Comparison of ENCODE assay signal across 8 cellular contexts in genomic region chr1:67674260-67675011, GRCh38. TPM values are rescaled to one million over a fixed set of nuclear protein-coding genes. Genes with fewer than 3 reads are reported as not detected.
DNase-seq lines count a peak whose midpoint lies in the region; ATAC-seq and TF ChIP-seq lines count a peak whose summit lies in the region.

No MANE protein-coding gene starts in this region.

- intact Hi-C loops in breast epithelium (cut with DNase I; ENCODE audit: low total_unique reads) (no loop called here), MCF 10A (cut with micrococcal nuclease) (no loop called here), OCI-LY7 (cut with micrococcal nuclease; ENCODE audit: unreplicated experiment) (loop anchor here (1.0 to 2.0 kb wide), 2 partner anchors 9 to 62 kb away; no protein-coding TSS in a partner anchor), right lobe of liver (cut with DNase I) (no loop called here)

- H3K4me3 ChIP-seq in breast epithelium, result no peak overlapping the region
- H3K4me3 ChIP-seq in OCI-LY7 (ENCODE audit: low read depth, low read length, poor library complexity, severe bottlenecking), result peak overlapping the region; percentile 20
- no peak overlapping the region for H3K4me3 ChIP-seq in right lobe of liver

- BruUV-seq in MCF 10A (replicated peaks; lab: Mats Ljungman, UMichigan) (no TSS peak), OCI-LY7 (replicated peaks; lab: Mats Ljungman, UMichigan) (no TSS peak)

- 41% methylated on average over 4 of the region's 4 CpGs for WGBS in right lobe of liver (ENCODE audit: insufficient coverage, low coverage, low lambda C conversion rate, missing lambda C conversion rate)

- no peaks in the 10 kb centered on the region for H3K27me3 Mint-ChIP-seq in MCF 10A (ENCODE audit: insufficient read depth, unreplicated experiment)
- H3K27me3 Mint-ChIP-seq in activated naive CD8-positive, alpha-beta T cell treated with anti-CD3 and anti-CD28 coated beads, Interleukin-2, amount 50 U/mL, for 24 hours, result peaks cover 12% of the 10 kb centered on the region
- H3K27me3 Mint-ChIP-seq in chondrocyte (ENCODE audit: low read depth), result no peaks in the 10 kb centered on the region

- no peak for TF ChIP-seq POLR2A in breast epithelium (IDR thresholded peaks at IDR 0.05)
- no peak for TF ChIP-seq POLR2A in right lobe of liver (IDR thresholded peaks at IDR 0.05)

- H3K27ac ChIP-seq in breast epithelium (peak overlapping the region; percentile 42 to 58), OCI-LY7 (ENCODE audit: low read depth, low read length, poor library complexity, severe bottlenecking) (peak overlapping the region; percentile 85), right lobe of liver (no peak overlapping the region)

- H3K27ac Mint-ChIP-seq in MCF 10A (ENCODE audit: low read depth, unreplicated experiment), result no peak overlapping the region
- no peak overlapping the region for H3K27ac Mint-ChIP-seq in activated naive CD8-positive, alpha-beta T cell treated with anti-CD3 and anti-CD28 coated beads, Interleukin-2, amount 50 U/mL, for 24 hours
- H3K27ac Mint-ChIP-seq in chondrocyte (ENCODE audit: unreplicated experiment), result no peak overlapping the region

- peak in 1 of 2 donors; percentile 30 for DNase-seq in breast epithelium (ENCODE audit: low spot score in 2 of 2)
- no peak for DNase-seq in MCF 10A (ENCODE audit: unreplicated experiment)
- DNase-seq in OCI-LY7 (ENCODE audit: low spot score), result peak; percentile 77
- peak; percentile 30 for DNase-seq in activated naive CD8-positive, alpha-beta T cell treated with anti-CD3 and anti-CD28 coated beads, Interleukin-2, amount 50 U/mL, for 24 hours
- no peak for DNase-seq in right lobe of liver
- no peak for DNase-seq in GM10248 (ENCODE audit: extremely low spot score)
- no peak for DNase-seq in chondrocyte (ENCODE audit: low spot score)

- H3K9me2 ChIP-seq in OCI-LY7 (ENCODE audit: insufficient read depth, low read length), result no peaks in the 10 kb centered on the region

- no peaks in the 10 kb centered on the region for H4K20me1 ChIP-seq in OCI-LY7 (ENCODE audit: insufficient read depth, low read length)

- POLR2A ChIA-PET in MCF 10A (lab: Yijun Ruan, JAX) (interaction anchor here (0.9 to 2.2 kb wide), 3 partner anchors 11 to 108 kb away, joined by 3 to 7 read pairs (median 4); no protein-coding TSS in a partner anchor), OCI-LY7 (lab: Charles Lee) (interaction anchor here (0.7 to 5.4 kb wide), 17 partner anchors 11 to 821 kb away, joined by 3 to 89 read pairs (median 3); partner anchors contain the start of gene GADD45A), GM10248 (lab: Yijun Ruan, JAX) (interaction anchor here (3.7 kb wide), 1 partner anchor 11 kb away, joined by 14 read pairs; the partner anchor contains the start of gene GADD45A)

- no peaks in the 10 kb centered on the region for H3K36me3 ChIP-seq in breast epithelium
- no peaks in the 10 kb centered on the region for H3K36me3 ChIP-seq in OCI-LY7 (ENCODE audit: insufficient read depth, low read length)
- H3K36me3 ChIP-seq in right lobe of liver, result no peaks in the 10 kb centered on the region

- H3K9me3 ChIP-seq in breast epithelium (no peaks in the 10 kb centered on the region), OCI-LY7 (ENCODE audit: low read length) (no peaks in the 10 kb centered on the region), right lobe of liver (no peaks in the 10 kb centered on the region)

- peak overlapping the region; percentile 68 for H3K4me2 ChIP-seq in OCI-LY7 (ENCODE audit: low read length)

- peak; percentile 72 for ATAC-seq in activated naive CD8-positive, alpha-beta T cell treated with anti-CD3 and anti-CD28 coated beads, Interleukin-2, amount 50 U/mL, for 24 hours
- ATAC-seq in right lobe of liver (peak in 3 of 4 donors; percentile 19 to 53 (median 36)), GM21526 (IDR thresholded peaks at IDR 0.05; ENCODE audit: low FRiP score, unreplicated experiment) (no peak)

- H3K36me3 Mint-ChIP-seq in MCF 10A (ENCODE audit: insufficient read depth, unreplicated experiment) (no peaks in the 10 kb centered on the region), chondrocyte (ENCODE audit: low read depth) (no peaks in the 10 kb centered on the region)
- H3K36me3 Mint-ChIP-seq in activated naive CD8-positive, alpha-beta T cell treated with anti-CD3 and anti-CD28 coated beads, Interleukin-2, amount 50 U/mL, for 24 hours (ENCODE audit: low read depth), result no peaks in the 10 kb centered on the region

- no peaks in the 10 kb centered on the region for H3K9me3 Mint-ChIP-seq in MCF 10A (ENCODE audit: unreplicated experiment)
- no peaks in the 10 kb centered on the region for H3K9me3 Mint-ChIP-seq in activated naive CD8-positive, alpha-beta T cell treated with anti-CD3 and anti-CD28 coated beads, Interleukin-2, amount 50 U/mL, for 24 hours
- H3K9me3 Mint-ChIP-seq in chondrocyte (ENCODE audit: low read depth), result no peaks in the 10 kb centered on the region

- TF ChIP-seq CTCF in breast epithelium (IDR thresholded peaks at IDR 0.05), result no peak
- TF ChIP-seq CTCF in MCF 10A (IDR thresholded peaks at IDR 0.05; ENCODE audit: unreplicated experiment), result no peak
- no peak for TF ChIP-seq CTCF in OCI-LY7 (conservative IDR thresholded peaks at IDR 0.05; ENCODE audit: low read length)
- no peak for TF ChIP-seq CTCF in right lobe of liver (IDR thresholded peaks at IDR 0.05)
- no peak for TF ChIP-seq CTCF in GM10248 (IDR thresholded peaks at IDR 0.05; ENCODE audit: control extremely low read depth, extremely low read depth, low read depth, missing control alignments)
- no peak for TF ChIP-seq CTCF in chondrocyte (IDR thresholded peaks at IDR 0.05)

- H3K27me3 ChIP-seq in breast epithelium, result no peaks in the 10 kb centered on the region
- no peaks in the 10 kb centered on the region for H3K27me3 ChIP-seq in right lobe of liver

- peak overlapping the region; percentile 85 for H2AFZ ChIP-seq in OCI-LY7 (ENCODE audit: low read length)

- H3K4me1 ChIP-seq in breast epithelium (no peaks in the 10 kb centered on the region), OCI-LY7 (ENCODE audit: insufficient read depth, low read length, poor library complexity, severe bottlenecking) (peaks cover 48% of the 10 kb centered on the region), right lobe of liver (no peaks in the 10 kb centered on the region)

- H3K4me3 Mint-ChIP-seq in MCF 10A (ENCODE audit: unreplicated experiment) (no peak overlapping the region), chondrocyte (ENCODE audit: unreplicated experiment) (no peak overlapping the region)
- peak overlapping the region; percentile 16 for H3K4me3 Mint-ChIP-seq in activated naive CD8-positive, alpha-beta T cell treated with anti-CD3 and anti-CD28 coated beads, Interleukin-2, amount 50 U/mL, for 24 hours

- H3K4me1 Mint-ChIP-seq in MCF 10A (ENCODE audit: insufficient read depth, unreplicated experiment), result peaks cover under 1% of the 10 kb centered on the region
- peaks cover 22% of the 10 kb centered on the region for H3K4me1 Mint-ChIP-seq in activated naive CD8-positive, alpha-beta T cell treated with anti-CD3 and anti-CD28 coated beads, Interleukin-2, amount 50 U/mL, for 24 hours
- peaks cover 10% of the 10 kb centered on the region for H3K4me1 Mint-ChIP-seq in chondrocyte (ENCODE audit: low read depth)

- no peaks in the 10 kb centered on the region for H3K79me2 ChIP-seq in OCI-LY7 (ENCODE audit: insufficient read depth, low read depth, low read length)

- CTCF ChIA-PET in MCF 10A (lab: Yijun Ruan, JAX), result interaction anchor here (0.7 to 4.6 kb wide), 6 partner anchors 56 to 139 kb away, joined by 3 to 18 read pairs (median 3); no protein-coding TSS in a partner anchor
- CTCF ChIA-PET in OCI-LY7 (lab: Charles Lee; ENCODE audit: unreplicated experiment), result interaction anchor here (1.4 to 1.7 kb wide), 2 partner anchors 10 to 86 kb away, joined by 5 to 10 read pairs; partner anchors contain the start of gene GADD45A
- CTCF ChIA-PET in GM10248 (lab: Yijun Ruan, JAX), result interaction anchor here (0.8 to 4.5 kb wide), 7 partner anchors 11 to 113 kb away, joined by 3 to 12 read pairs (median 3); partner anchors contain the start of gene GADD45A

RNA-seq across cellular contexts. Expression of gene GADD45A, which starts 10.6 kb away (rescaled TPM):
- total RNA-seq in breast epithelium, result 10 to 100 TPM; 52.4 to 68.2 (median 55.4) TPM
- total RNA-seq in MCF 10A (2022), result 183 and 225 TPM in 2 replicates
- 46.8 and 60.7 TPM in 2 replicates for total RNA-seq in OCI-LY7 (2014; rRNA removed; shearing (Covaris generic))
- total RNA-seq in OCI-LY7 (2022), result 48.6 and 54.9 TPM in 2 replicates
- 10 to 100 TPM; 14.1 to 66.4 (median 43.6) TPM for total RNA-seq in right lobe of liver
- 49.1 to 92.3 TPM (median 89.4 TPM) in 3 replicates for total RNA-seq in chondrocyte

Comparison
In these comparisons a context has a peak if more than half of its experiments do, and no peak if none do; other contexts are left out.
1. DNase-seq: peak in OCI-LY7 (single experiment) and activated naive CD8-positive, alpha-beta T cell treated with anti-CD3 and anti-CD28 coated beads, Interleukin-2, amount 50 U/mL, for 24 hours (single experiment); none in MCF 10A (single experiment), right lobe of liver (0 of 3), GM10248 (single experiment) and chondrocyte (single experiment).
2. H3K27ac ChIP-seq: peak in breast epithelium (2 of 2) and OCI-LY7 (single experiment); none in right lobe of liver (0 of 3).